ENCODE assay signal across 11 cellular contexts in the genomic region with DNA sequence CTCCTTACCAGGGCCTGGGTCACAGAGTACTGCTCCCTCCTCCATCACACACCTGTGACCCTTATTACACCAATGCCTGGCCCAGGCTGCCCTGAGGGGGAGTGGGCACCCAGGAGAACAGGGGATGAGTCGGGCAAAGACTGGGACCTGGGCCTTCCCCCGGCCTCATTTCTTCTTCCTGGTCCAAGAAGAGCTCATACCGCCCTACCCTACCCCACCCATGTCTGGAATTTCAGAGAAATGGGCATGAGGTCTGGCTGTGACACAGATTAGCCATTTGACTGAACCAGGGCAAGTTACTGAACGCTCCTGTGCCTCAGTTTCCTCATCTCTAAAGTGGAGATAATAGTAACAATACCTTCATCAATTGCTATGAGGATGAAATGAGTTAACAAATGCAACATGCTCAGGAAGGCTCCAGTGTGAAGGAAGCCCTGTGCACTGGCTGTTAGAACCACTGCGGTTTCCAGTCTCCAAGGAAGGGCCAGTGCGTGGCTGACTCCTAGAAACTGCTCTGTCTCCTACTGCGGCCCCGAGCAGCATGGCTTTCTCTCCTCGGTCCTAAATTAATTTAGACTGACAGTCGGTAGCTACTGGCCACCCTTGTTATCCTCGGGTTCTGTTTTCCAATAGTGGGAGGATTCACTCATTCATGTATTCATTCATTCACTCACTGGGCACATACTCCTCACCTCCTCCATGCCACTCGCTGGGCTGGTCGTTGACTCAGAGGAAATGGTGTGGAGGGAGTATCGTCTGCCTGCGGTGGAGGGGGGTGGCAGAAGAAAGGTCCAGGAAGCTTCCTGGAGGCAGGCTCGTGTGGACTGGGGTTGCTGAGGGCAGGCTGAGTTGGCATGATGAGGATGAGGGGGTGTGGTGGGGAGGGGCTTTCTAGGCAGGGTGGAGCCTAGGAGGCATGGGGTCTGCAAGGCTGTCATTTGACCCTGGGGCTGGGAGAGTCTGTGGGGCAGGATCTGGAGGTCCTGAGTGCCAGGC.
DNase-seq lines count a peak whose midpoint lies in the region; ATAC-seq, FAIRE-seq and TF ChIP-seq lines count a peak whose summit lies in the region.
"Had no signal": no experiment of that assay in that cellular context is flagged by ENCODE, and none has a peak within 500 bp of the region (broad histone marks: within the 10 kb centered on the region; RNA-seq: fewer than 3 reads in every experiment).

No MANE protein-coding gene starts in this region.

- H3K27ac ChIP-seq in GM23248, result peak overlapping the region; percentile 97
- H3K27ac ChIP-seq in skeletal muscle tissue (ENCODE audit: low read depth, low read length), result peak overlapping the region; percentile 52
- H3K27ac ChIP-seq: right lobe of liver had no signal

- H3K4me1 ChIP-seq in GM23248 (ENCODE audit: insufficient read depth), result peaks cover 52% of the 10 kb centered on the region
- H3K4me1 ChIP-seq in skeletal muscle tissue (ENCODE audit: control insufficient read depth in 3 of 3, insufficient read depth in 3 of 3, low read length in 3 of 3), result peaks cover 27 to 31% (median 29%) of the 10 kb centered on the region in 3 donors
- H3K4me1 ChIP-seq: right lobe of liver had no signal

- TF ChIP-seq CTCF in fibroblast of mammary gland (conservative IDR thresholded peaks at IDR 0.05; ENCODE audit: control insufficient read depth, insufficient read depth, low read depth, low read length), result no peak

- WGBS in GM23248 (ENCODE audit: low coverage in 1 of 2, low lambda C conversion rate in 2 of 2, missing lambda C conversion rate in 2 of 2), 2 experiments, result 18 to 21% methylated on average over 16 of the region's 16 CpGs

- DNase-seq in GM23248 (peak; percentile 87), RPMI7951 (ENCODE audit: low read depth) (peak; percentile 50), fibroblast of mammary gland (ENCODE audit: low read depth) (peak; percentile 59), AML-193 (lab: John Stamatoyannopoulos, UW) (no peak), GM12892 (ENCODE audit: insufficient read length) (no peak)
- no peak for DNase-seq in activated T-cell treated with anti-CD3 and anti-CD28 coated beads, Interleukin-2, amount 50 U/mL, for 1 hour
- DNase-seq: activated CD4-positive, alpha-beta T cell treated with anti-CD3 and anti-CD28 coated beads for 1 hour; NCI-H1436 had no signal

- H2AFZ ChIP-seq in GM23248, result no peak overlapping the region

- ATAC-seq in HG02571 (IDR thresholded peaks at IDR 0.05; ENCODE audit: unreplicated experiment), result no peak
- ATAC-seq: right lobe of liver had no signal

- H3F3A ChIP-seq in GM23248 (ENCODE audit: insufficient read depth), result peaks cover 46% of the 10 kb centered on the region

- H3K36me3 ChIP-seq in GM23248 (ENCODE audit: low read depth) (no peaks in the 10 kb centered on the region), skeletal muscle tissue (ENCODE audit: control insufficient read depth in 3 of 3, insufficient read depth in 3 of 3, low read length in 3 of 3) (no peaks in the 10 kb centered on the region)
- H3K36me3 ChIP-seq: right lobe of liver had no signal

- H3K9ac ChIP-seq in GM23248 (peak overlapping the region; percentile 79), skeletal muscle tissue (ENCODE audit: low read depth in 1 of 3, low read length in 3 of 3) (no peak overlapping the region)

- H3K9me3 ChIP-seq in GM23248 (ENCODE audit: low read depth) (no peaks in the 10 kb centered on the region), skeletal muscle tissue (ENCODE audit: control insufficient read depth in 3 of 3, low read length in 3 of 3) (no peaks in the 10 kb centered on the region)
- H3K9me3 ChIP-seq: right lobe of liver had no signal

- H3K79me2 ChIP-seq in GM23248 (ENCODE audit: insufficient read depth), result 0 out of 2 replicates have a peak, but pooled peaks cover 8% of the 10 kb centered on the region

- H3K4me3 ChIP-seq in GM23248 (no peak overlapping the region), fibroblast of mammary gland (ENCODE audit: control insufficient read depth, low read depth, low read length) (no peak overlapping the region), skeletal muscle tissue (ENCODE audit: low read length in 3 of 3) (no peak overlapping the region)
- H3K4me3 ChIP-seq: right lobe of liver had no signal

- H4K20me1 ChIP-seq in GM23248 (ENCODE audit: insufficient read depth), result no peaks in the 10 kb centered on the region

- H3K27me3 ChIP-seq in GM23248 (replicated peaks; ENCODE audit: insufficient read depth) (no peaks in the 10 kb centered on the region), skeletal muscle tissue (ENCODE audit: control insufficient read depth in 3 of 3, insufficient read depth in 3 of 3, low read length in 3 of 3) (no peaks in the 10 kb centered on the region)
- H3K27me3 ChIP-seq: right lobe of liver had no signal

- in situ Hi-C loops in GM23248 (cut with MboI), result no loop called here

- no peak for FAIRE-seq in GM12892 (lab: Jason Lieb, UNC)

- H3K4me2 ChIP-seq in GM23248 (ENCODE audit: unreplicated experiment), result peak overlapping the region; percentile 69

- no peak for TF ChIP-seq POLR2A in GM12892 (IDR thresholded peaks at IDR 0.05; ENCODE audit: low read depth, low read length)

- no peaks in the 10 kb centered on the region for H3K9me2 ChIP-seq in GM23248 (ENCODE audit: insufficient read depth)

Comparison
In these comparisons a context has a peak if more than half of its experiments do, and no peak if none do; other contexts are left out.
1. DNase-seq: peak in GM23248 (single experiment), RPMI7951 (single experiment) and fibroblast of mammary gland (single experiment); none in activated T-cell treated with anti-CD3 and anti-CD28 coated beads, Interleukin-2, amount 50 U/mL, for 1 hour (single experiment), AML-193 (0 of 2) and GM12892 (single experiment).